18 cellular contexts compared by ENCODE assay signal in genomic region chr19:37114001-37114400, GRCh38. TPM values are rescaled to one million over a fixed set of nuclear protein-coding genes. Genes with fewer than 3 reads are reported as not detected.
DNase-seq lines count a peak whose midpoint lies in the region; ATAC-seq and TF ChIP-seq lines count a peak whose summit lies in the region.
"Had no signal": no experiment of that assay in that cellular context is flagged by ENCODE, and none has a peak within 500 bp of the region (broad histone marks: within the 10 kb centered on the region; RNA-seq: fewer than 3 reads in every experiment).

No MANE protein-coding gene starts in this region.

- H3K4me1 Mint-ChIP-seq in CD4-positive, alpha-beta T cell (ENCODE audit: low read depth): no peaks in the 10 kb centered on the region
- no peaks in the 10 kb centered on the region for H3K4me1 Mint-ChIP-seq in mesothelial cell of epicardium
- H3K4me1 Mint-ChIP-seq: activated CD4-positive, alpha-beta memory T cell treated with anti-CD3 and anti-CD28 coated beads, Interleukin-2, amount 10 ng/mL, durations not matched to agents 7 days and 5 days; natural killer cell; stimulated activated naive CD8-positive, alpha-beta T cell treated with anti-CD3 and anti-CD28 coated beads, Interleukin-15, amount 100 ng/mL, for 72 hours had no signal

- no peak for DNase-seq in CD4-positive, alpha-beta T cell
- peak; percentile 36 for DNase-seq in HT-29 (ENCODE audit: low spot score)
- no peak for DNase-seq in adipocyte (ENCODE audit: low read depth)
- no peak for DNase-seq in mesothelial cell of epicardium (ENCODE audit: low spot score in 2 of 2, unreplicated experiment in 2 of 2)
- no peak for DNase-seq in GM23248
- DNase-seq in NCI-H510A treated with DMSO at 0.1 percent for 48 hours (lab: John Stamatoyannopoulos, UW): no peak
- DNase-seq: activated CD4-positive, alpha-beta memory T cell treated with anti-CD3 and anti-CD28 coated beads, Interleukin-2, amount 10 ng/mL, durations not matched to agents 7 days and 5 days; activated effector memory CD4-positive, alpha-beta T cell treated with Interleukin-2 at 50 U/mL for 16 hours; CD8-positive, alpha-beta T cell; effector memory CD8-positive, alpha-beta T cell; left colon; MV-4-11; natural killer cell; stimulated activated naive CD8-positive, alpha-beta T cell treated with anti-CD3 and anti-CD28 coated beads, Interleukin-15, amount 100 ng/mL, for 72 hours had no signal

- TF ChIP-seq CTCF in CD4-positive, alpha-beta T cell (IDR thresholded peaks at IDR 0.05): peak; percentile 16
- peak; percentile 45 for TF ChIP-seq CTCF in mesothelial cell of epicardium (IDR thresholded peaks at IDR 0.05; ENCODE audit: unreplicated experiment)

- no peak overlapping the region for H3K27ac ChIP-seq in CD4-positive, alpha-beta T cell (ENCODE audit: low read depth, low read length)
- no peak overlapping the region for H3K27ac ChIP-seq in GM23248
- H3K27ac ChIP-seq: right atrium auricular region had no signal

- peak overlapping the region; percentile 74 for H3K4me3 ChIP-seq in adipocyte (ENCODE audit: low read length)
- H3K4me3 ChIP-seq in GM23248: no peak overlapping the region
- H3K4me3 ChIP-seq: right atrium auricular region had no signal

- ATAC-seq in CD4-positive, alpha-beta T cell (ENCODE audit: poor library complexity): no peak
- ATAC-seq in HG03457 (IDR thresholded peaks at IDR 0.05; ENCODE audit: unreplicated experiment) (no peak), GM18858 (IDR thresholded peaks at IDR 0.05; ENCODE audit: unreplicated experiment) (no peak)
- ATAC-seq: CD8-positive, alpha-beta T cell; effector memory CD8-positive, alpha-beta T cell; left colon; natural killer cell; stimulated activated naive CD8-positive, alpha-beta T cell treated with anti-CD3 and anti-CD28 coated beads, Interleukin-15, amount 100 ng/mL, for 72 hours had no signal

- H3K4me1 ChIP-seq in adipocyte (ENCODE audit: control insufficient read depth, insufficient read depth, low read length): no peaks in the 10 kb centered on the region
- H3K4me1 ChIP-seq in GM23248 (ENCODE audit: insufficient read depth): no peaks in the 10 kb centered on the region
- H3K4me1 ChIP-seq: right atrium auricular region had no signal

- peaks cover 68% of the 10 kb centered on the region for H3K9me3 ChIP-seq in CD4-positive, alpha-beta T cell (ENCODE audit: control insufficient read depth, low read length)
- peaks cover 87% of the 10 kb centered on the region for H3K9me3 ChIP-seq in adipocyte (ENCODE audit: control insufficient read depth, low read length)
- H3K9me3 ChIP-seq in GM23248 (ENCODE audit: low read depth): no peaks in the 10 kb centered on the region

- in situ Hi-C loops in GM23248 (cut with MboI): no loop called here

- H3F3A ChIP-seq in GM23248 (ENCODE audit: insufficient read depth): no peaks in the 10 kb centered on the region

- H3K36me3 ChIP-seq in adipocyte (ENCODE audit: control insufficient read depth, insufficient read depth, low read length, severe bottlenecking) (peaks cover 63% of the 10 kb centered on the region), GM23248 (ENCODE audit: low read depth) (peaks cover 5% of the 10 kb centered on the region; the same call in 1 of the 2 replicates)

- H3K9me3 Mint-ChIP-seq in CD4-positive, alpha-beta T cell: peaks cover 26% of the 10 kb centered on the region
- H3K9me3 Mint-ChIP-seq in mesothelial cell of epicardium: peaks cover 75% of the 10 kb centered on the region

- peaks cover 80% of the 10 kb centered on the region for H3K36me3 Mint-ChIP-seq in CD4-positive, alpha-beta T cell (ENCODE audit: low read depth)
- H3K36me3 Mint-ChIP-seq in mesothelial cell of epicardium: peaks cover 77% of the 10 kb centered on the region

- no peak overlapping the region for H2AFZ ChIP-seq in GM23248

- no peaks in the 10 kb centered on the region for H3K79me2 ChIP-seq in GM23248 (ENCODE audit: insufficient read depth)

- H3K27me3 Mint-ChIP-seq in CD4-positive, alpha-beta T cell: no peaks in the 10 kb centered on the region
- H3K27me3 Mint-ChIP-seq in mesothelial cell of epicardium (ENCODE audit: low read depth): no peaks in the 10 kb centered on the region
- H3K27me3 Mint-ChIP-seq: activated CD4-positive, alpha-beta memory T cell treated with anti-CD3 and anti-CD28 coated beads, Interleukin-2, amount 10 ng/mL, durations not matched to agents 7 days and 5 days; effector memory CD8-positive, alpha-beta T cell; stimulated activated naive CD8-positive, alpha-beta T cell treated with anti-CD3 and anti-CD28 coated beads, Interleukin-15, amount 100 ng/mL, for 72 hours had no signal

- POLR2A ChIA-PET in CD4-positive, alpha-beta T cell (lab: Charles Lee): no interaction called here

- CTCF ChIA-PET in CD4-positive, alpha-beta T cell (lab: Charles Lee): no interaction called here

- no peaks in the 10 kb centered on the region for H4K20me1 ChIP-seq in GM23248 (ENCODE audit: insufficient read depth)

- no peak overlapping the region for H3K4me3 Mint-ChIP-seq in CD4-positive, alpha-beta T cell
- H3K4me3 Mint-ChIP-seq in mesothelial cell of epicardium: no peak overlapping the region
- H3K4me3 Mint-ChIP-seq: activated CD4-positive, alpha-beta memory T cell treated with anti-CD3 and anti-CD28 coated beads, Interleukin-2, amount 10 ng/mL, durations not matched to agents 7 days and 5 days; CD8-positive, alpha-beta T cell; effector memory CD8-positive, alpha-beta T cell; natural killer cell; stimulated activated naive CD8-positive, alpha-beta T cell treated with anti-CD3 and anti-CD28 coated beads, Interleukin-15, amount 100 ng/mL, for 72 hours; T-helper 1 cell treated with Interleukin-12 subunit alpha and Interleukin-12 subunit beta and Interleukin-4 antibody, amounts not matched to agents 30 μg/mL and 1 μg/mL, for 36 hours had no signal

- H3K27me3 ChIP-seq in CD4-positive, alpha-beta T cell (ENCODE audit: control insufficient read depth, insufficient read depth, low read length): no peaks in the 10 kb centered on the region
- no peaks in the 10 kb centered on the region for H3K27me3 ChIP-seq in adipocyte (replicated peaks; ENCODE audit: control insufficient read depth, insufficient read depth, low read length)
- H3K27me3 ChIP-seq in GM23248 (replicated peaks; ENCODE audit: insufficient read depth): no peaks in the 10 kb centered on the region
- H3K27me3 ChIP-seq: right atrium auricular region had no signal

- intact Hi-C loops in CD4-positive, alpha-beta T cell (cut with DNase I, micrococcal nuclease): no loop called here

- no peak overlapping the region for H3K27ac Mint-ChIP-seq in CD4-positive, alpha-beta T cell
- no peak overlapping the region for H3K27ac Mint-ChIP-seq in mesothelial cell of epicardium
- H3K27ac Mint-ChIP-seq: activated CD4-positive, alpha-beta memory T cell treated with anti-CD3 and anti-CD28 coated beads, Interleukin-2, amount 10 ng/mL, durations not matched to agents 7 days and 5 days; CD8-positive, alpha-beta T cell; effector memory CD8-positive, alpha-beta T cell; natural killer cell; stimulated activated naive CD8-positive, alpha-beta T cell treated with anti-CD3 and anti-CD28 coated beads, Interleukin-15, amount 100 ng/mL, for 72 hours; T-helper 1 cell treated with Interleukin-12 subunit alpha and Interleukin-12 subunit beta and Interleukin-4 antibody, amounts not matched to agents 30 μg/mL and 1 μg/mL, for 36 hours had no signal

- H3K9me2 ChIP-seq in GM23248 (ENCODE audit: insufficient read depth): no peaks in the 10 kb centered on the region

- H3K9ac ChIP-seq in adipocyte (ENCODE audit: low read length): no peak overlapping the region
- no peak overlapping the region for H3K9ac ChIP-seq in GM23248

- no peak overlapping the region for H3K4me2 ChIP-seq in GM23248 (ENCODE audit: unreplicated experiment)

- WGBS in GM23248 (ENCODE audit: low coverage in 1 of 2, low lambda C conversion rate in 2 of 2, missing lambda C conversion rate in 2 of 2), 2 experiments: 94 to 97% methylated on average over 9 of the region's 9 CpGs

RNA-seq across cellular contexts. Expression of gene ZNF420, which starts 35.8 kb away (rescaled TPM):
- total RNA-seq in CD4-positive, alpha-beta T cell: 1 to 10 TPM; 3.7 to 4.5 TPM
- total RNA-seq in HT-29 (2014; rRNA removed; shearing (Covaris generic)): 0.18 TPM in 1 of 2 replicates, not detected in the other
- total RNA-seq in mesothelial cell of epicardium: 13.6 to 15.6 TPM (median 15.0 TPM) in 3 replicates
- total RNA-seq in GM23248 (2014; rRNA removed; shearing (Covaris generic)): 5.1 and 10.4 TPM in 2 replicates
- 5.9 and 7.1 TPM in 2 replicates for polyA plus RNA-seq in GM23248 (2016; fragmentation: Nextera tagmentation; extraction: Ambion mirVana)

RNA-seq across cellular contexts. Expression of gene ZNF585A, which starts 58.5 kb away (rescaled TPM):
- total RNA-seq in CD4-positive, alpha-beta T cell: 1 to 10 TPM; 4.5 to 4.6 TPM
- total RNA-seq in HT-29 (2014; rRNA removed; shearing (Covaris generic)): 0.16 and 3.7 TPM in 2 replicates
- 11.5 to 13.1 TPM (median 12.5 TPM) in 3 replicates for total RNA-seq in mesothelial cell of epicardium
- 3.6 and 25.7 TPM in 2 replicates for total RNA-seq in GM23248 (2014; rRNA removed; shearing (Covaris generic))
- 14.3 and 16.9 TPM in 2 replicates for polyA plus RNA-seq in GM23248 (2016; fragmentation: Nextera tagmentation; extraction: Ambion mirVana)
